22 cellular contexts compared by ENCODE assay signal in the genomic region with DNA sequence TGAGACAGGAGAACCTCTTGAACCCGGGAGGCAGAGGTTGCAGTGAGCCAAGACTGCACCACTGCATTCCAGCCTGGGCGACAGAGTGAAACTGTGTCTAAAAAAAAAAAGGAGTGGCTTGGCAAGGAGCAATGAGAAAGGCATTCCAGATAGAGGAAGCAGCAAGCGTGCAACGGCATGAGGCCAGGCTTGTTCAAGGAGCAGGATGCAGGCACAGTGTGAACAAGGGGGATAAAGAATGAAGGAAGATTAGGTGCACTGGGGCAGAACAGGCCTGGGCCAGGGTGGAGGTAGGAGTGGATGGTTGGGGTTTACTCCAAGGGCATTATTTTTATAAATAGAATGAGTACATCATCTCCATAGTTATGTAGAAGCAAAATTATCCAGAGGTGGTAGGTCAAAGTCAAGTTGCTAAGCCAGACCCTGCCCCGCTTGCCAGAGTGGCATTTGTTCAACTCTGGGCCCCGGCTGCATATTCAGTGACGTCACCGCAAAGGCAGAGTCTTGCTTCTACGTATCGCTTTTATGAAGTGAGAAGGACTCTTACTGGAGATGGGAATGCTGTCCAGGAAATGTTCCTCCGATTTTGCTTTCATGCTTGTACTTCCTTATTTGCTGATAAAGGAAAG.
DNase-seq lines count a peak whose midpoint lies in the region; ATAC-seq, FAIRE-seq and TF ChIP-seq lines count a peak whose summit lies in the region.
"Had no signal": no experiment of that assay in that cellular context is flagged by ENCODE, and none has a peak within 500 bp of the region (broad histone marks: within the 10 kb centered on the region; RNA-seq: fewer than 3 reads in every experiment).

No MANE protein-coding gene starts in this region.

- no peak overlapping the region for H3K27ac Mint-ChIP-seq in activated CD8-positive, alpha-beta T cell treated with anti-CD3 and anti-CD28 coated beads for 36 hours
- H3K27ac Mint-ChIP-seq: GM23338 had no signal

- no peak overlapping the region for H3K27ac ChIP-seq in right atrium auricular region
- H3K27ac ChIP-seq in esophagus squamous epithelium, result peak overlapping the region; percentile 21 to 78 (median 64)
- H3K27ac ChIP-seq in small intestine (ENCODE audit: low read depth in 1 of 2, low read length in 1 of 2), result peak overlapping the region in 1 of 2 donors; percentile 67
- no peak overlapping the region for H3K27ac ChIP-seq in ascending aorta
- H3K27ac ChIP-seq: KMS-11, upper lobe of right lung had no signal

- TF ChIP-seq POLR2A in esophagus squamous epithelium (IDR thresholded peaks at IDR 0.05), result no peak

- H3K4me1 Mint-ChIP-seq in activated CD8-positive, alpha-beta T cell treated with anti-CD3 and anti-CD28 coated beads for 36 hours (ENCODE audit: low read depth), result no peaks in the 10 kb centered on the region

- no peak for TF ChIP-seq CTCF in right atrium auricular region (IDR thresholded peaks at IDR 0.05)
- no peak for TF ChIP-seq CTCF in esophagus squamous epithelium (IDR thresholded peaks at IDR 0.05)
- TF ChIP-seq CTCF in activated CD8-positive, alpha-beta T cell treated with anti-CD3 and anti-CD28 coated beads for 36 hours (IDR thresholded peaks at IDR 0.05), result no peak
- no peak for TF ChIP-seq CTCF in ascending aorta (IDR thresholded peaks at IDR 0.05)

- H3K4me3 Mint-ChIP-seq in activated CD8-positive, alpha-beta T cell treated with anti-CD3 and anti-CD28 coated beads for 36 hours, result no peak overlapping the region
- H3K4me3 Mint-ChIP-seq: GM23338 had no signal

- peak; percentile 45 for ATAC-seq in Right ventricle myocardium inferior
- no peak for ATAC-seq in activated CD8-positive, alpha-beta T cell treated with anti-CD3 and anti-CD28 coated beads for 36 hours
- ATAC-seq: activated CD4-positive, CD25-positive, alpha-beta regulatory T cell treated with anti-CD3 and anti-CD28 coated beads, Interleukin-2, amount 50 U/mL, for 24 hours; upper lobe of right lung had no signal

- peaks cover 0 to 16% of the 10 kb centered on the region in 2 donors for H3K4me1 ChIP-seq in right atrium auricular region
- H3K4me1 ChIP-seq in esophagus squamous epithelium, result peaks cover 0 to 27% (median 3%) of the 10 kb centered on the region in 3 donors
- H3K4me1 ChIP-seq in small intestine (ENCODE audit: control insufficient read depth in 2 of 2, insufficient read depth in 1 of 2, low read depth in 1 of 2, low read length in 1 of 2), result no peaks in the 10 kb centered on the region
- no peaks in the 10 kb centered on the region for H3K4me1 ChIP-seq in ascending aorta
- H3K4me1 ChIP-seq: upper lobe of right lung had no signal

- no peaks in the 10 kb centered on the region for H3K36me3 Mint-ChIP-seq in activated CD8-positive, alpha-beta T cell treated with anti-CD3 and anti-CD28 coated beads for 36 hours (ENCODE audit: low read depth)

- peaks cover 7% of the 10 kb centered on the region for H3K36me3 ChIP-seq in right atrium auricular region
- peaks cover 0 to 53% (median 0%) of the 10 kb centered on the region in 3 donors for H3K36me3 ChIP-seq in esophagus squamous epithelium
- H3K36me3 ChIP-seq in small intestine (ENCODE audit: control insufficient read depth in 2 of 2, insufficient read depth in 2 of 2, low read length in 2 of 2), result no peaks in the 10 kb centered on the region
- H3K36me3 ChIP-seq in ascending aorta, result peaks cover 0 to 11% of the 10 kb centered on the region in 2 donors
- H3K36me3 ChIP-seq: upper lobe of right lung had no signal

- 57 to 78% methylated on average over 9 to 11 of the region's 11 CpGs for WGBS in esophagus squamous epithelium, 2 donors
- 11 to 54% (median 36%) methylated on average over 11 of the region's 11 CpGs for WGBS in small intestine, 3 donors

- FAIRE-seq in small intestine (lab: Jason Lieb, UNC), result no peak
- FAIRE-seq: GM12892 had no signal

- H3K9me3 Mint-ChIP-seq in activated CD8-positive, alpha-beta T cell treated with anti-CD3 and anti-CD28 coated beads for 36 hours, result no peaks in the 10 kb centered on the region
- H3K9me3 Mint-ChIP-seq: GM23338 had no signal

- CTCF ChIA-PET in activated CD8-positive, alpha-beta T cell treated with anti-CD3 and anti-CD28 coated beads for 36 hours (lab: Charles Lee), result no interaction called here

- intact Hi-C loops in Right ventricle myocardium inferior (cut with DNase I), result no loop called here
- intact Hi-C loops in esophagus squamous epithelium (cut with DNase I), result no loop called here
- intact Hi-C loops in activated CD8-positive, alpha-beta T cell treated with anti-CD3 and anti-CD28 coated beads for 36 hours (cut with micrococcal nuclease), result no loop called here
- intact Hi-C loops in ascending aorta (cut with DNase I), result no loop called here

- H3K27me3 ChIP-seq in right atrium auricular region (no peaks in the 10 kb centered on the region), esophagus squamous epithelium (no peaks in the 10 kb centered on the region), small intestine (ENCODE audit: control insufficient read depth in 2 of 2, insufficient read depth in 2 of 2, low read length in 2 of 2) (no peaks in the 10 kb centered on the region), ascending aorta (no peaks in the 10 kb centered on the region)
- H3K27me3 ChIP-seq: upper lobe of right lung had no signal

- no peak for DNase-seq in Right ventricle myocardium inferior (ENCODE audit: missing footprints)
- DNase-seq in right atrium auricular region (ENCODE audit: low spot score), result no peak
- DNase-seq in esophagus squamous epithelium (lab: John Stamatoyannopoulos, UW), result no peak
- DNase-seq in kidney tubule cell (ENCODE audit: low spot score), result peak; percentile 55
- peak; percentile 79 for DNase-seq in small intestine
- DNase-seq in NCI-H2029 (lab: John Stamatoyannopoulos, UW), result no peak
- no peak for DNase-seq in activated CD8-positive, alpha-beta T cell treated with anti-CD3 and anti-CD28 coated beads for 36 hours
- no peak for DNase-seq in ascending aorta (ENCODE audit: low spot score in 2 of 2)
- DNase-seq: activated gamma-delta T cell treated with Interleukin-2 at 50 U/mL for 16 hours; activated T-cell treated with anti-CD3 and anti-CD28 coated beads, Interleukin-2, amount 50 U/mL, for 1 hour; caudate nucleus; erythroblast; NCI-H146; NCI-H2171 treated with DMSO at 0.1 percent for 48 hours; NCI-H526 treated with DMSO at 0.1 percent for 48 hours; retina; SW 1271; upper lobe of right lung had no signal

- H3K4me3 ChIP-seq in right atrium auricular region (no peak overlapping the region), esophagus squamous epithelium (no peak overlapping the region), small intestine (ENCODE audit: low read depth in 1 of 2, low read length in 2 of 2) (no peak overlapping the region), ascending aorta (no peak overlapping the region)
- H3K4me3 ChIP-seq: GM23338, upper lobe of right lung had no signal

- POLR2A ChIA-PET in activated CD8-positive, alpha-beta T cell treated with anti-CD3 and anti-CD28 coated beads for 36 hours (lab: Charles Lee), result no interaction called here

- no peaks in the 10 kb centered on the region for H3K9me3 ChIP-seq in right atrium auricular region
- H3K9me3 ChIP-seq in esophagus squamous epithelium, result no peaks in the 10 kb centered on the region
- no peaks in the 10 kb centered on the region for H3K9me3 ChIP-seq in small intestine (ENCODE audit: control insufficient read depth, low read depth)
- no peaks in the 10 kb centered on the region for H3K9me3 ChIP-seq in ascending aorta
- H3K9me3 ChIP-seq: upper lobe of right lung had no signal

- H3K27me3 Mint-ChIP-seq in activated CD8-positive, alpha-beta T cell treated with anti-CD3 and anti-CD28 coated beads for 36 hours, result no peaks in the 10 kb centered on the region

Comparison
In these comparisons a context has a peak if more than half of its experiments do, and no peak if none do; other contexts are left out.
1. DNase-seq: peak in kidney tubule cell (single experiment) and small intestine (single experiment); none in Right ventricle myocardium inferior (single experiment), right atrium auricular region (single experiment), esophagus squamous epithelium (single experiment), NCI-H2029 (single experiment), activated CD8-positive, alpha-beta T cell treated with anti-CD3 and anti-CD28 coated beads for 36 hours (single experiment) and ascending aorta (0 of 2).
2. H3K27ac ChIP-seq: peak in esophagus squamous epithelium (4 of 4); none in right atrium auricular region (0 of 2) and ascending aorta (0 of 2).